In genomic region chr10:44180321-44181154, GRCh38 we compare ENCODE assay signal across 9 cellular contexts.
DNase-seq lines count a peak whose midpoint lies in the region; ATAC-seq, FAIRE-seq and TF ChIP-seq lines count a peak whose summit lies in the region.
"Had no signal": no experiment of that assay in that cellular context is flagged by ENCODE, and none has a peak within 500 bp of the region (broad histone marks: within the 10 kb centered on the region; RNA-seq: fewer than 3 reads in every experiment).

No MANE protein-coding gene starts in this region.

- peaks cover 3% of the 10 kb centered on the region for H3K27me3 Mint-ChIP-seq in type B pancreatic cell
- H3K27me3 Mint-ChIP-seq: activated B cell treated with CpG ODN at 0.5 μM for 24 hours had no signal

- FAIRE-seq in H54 (lab: Jason Lieb, UNC): peak; percentile 27

- no peaks in the 10 kb centered on the region for H3K9me3 Mint-ChIP-seq in type B pancreatic cell

- no peak overlapping the region for H3K4me3 Mint-ChIP-seq in type B pancreatic cell
- H3K4me3 Mint-ChIP-seq: activated B cell treated with CpG ODN at 0.5 μM for 24 hours had no signal

- H3K27ac Mint-ChIP-seq in type B pancreatic cell: no peak overlapping the region
- H3K27ac Mint-ChIP-seq: activated B cell treated with CpG ODN at 0.5 μM for 24 hours had no signal

- no peaks in the 10 kb centered on the region for H3K36me3 Mint-ChIP-seq in type B pancreatic cell

- ATAC-seq in HG02642 (IDR thresholded peaks at IDR 0.05; ENCODE audit: poor library complexity, unreplicated experiment) (no peak), GM21381 (IDR thresholded peaks at IDR 0.05; ENCODE audit: unreplicated experiment) (no peak)

- no peak for TF ChIP-seq POLR2A in H54 (IDR thresholded peaks at IDR 0.05; ENCODE audit: low read depth, low read length)

- DNase-seq in H54 (ENCODE audit: insufficient read length, low spot score) (peak; percentile 17), amniotic stem cell (lab: John Stamatoyannopoulos, UW) (peak; percentile 40), hepatic stellate cell (ENCODE audit: low spot score) (peak; percentile 14), type B pancreatic cell (ENCODE audit: extremely low spot score, unreplicated experiment) (peak; percentile 42)
- DNase-seq in stimulated activated CD8-positive, alpha-beta memory T cell treated with anti-CD3 and anti-CD28 coated beads, Interleukin-4, amount 100 ng/mL, for 48 hours: no peak
- DNase-seq: activated B cell treated with CpG ODN at 0.5 μM for 24 hours; activated naive CD4-positive, alpha-beta T cell treated with Interleukin-2 at 50 U/mL for 16 hours had no signal

- no peak for TF ChIP-seq CTCF in type B pancreatic cell (conservative IDR thresholded peaks at IDR 0.05)

- H3K4me1 Mint-ChIP-seq in type B pancreatic cell (ENCODE audit: unreplicated experiment): peaks cover 39% of the 10 kb centered on the region
- H3K4me1 Mint-ChIP-seq: activated B cell treated with CpG ODN at 0.5 μM for 24 hours had no signal
